In genomic region chr6:35044771-35045275, GRCh38 we compare ENCODE assay signal across 10 cellular contexts.
DNase-seq lines count a peak whose midpoint lies in the region; ATAC-seq and TF ChIP-seq lines count a peak whose summit lies in the region.
"Had no signal": no experiment of that assay in that cellular context is flagged by ENCODE, and none has a peak within 500 bp of the region (broad histone marks: within the 10 kb centered on the region; RNA-seq: fewer than 3 reads in every experiment).

No MANE protein-coding gene starts in this region.

- H4K20me1 ChIP-seq in BLaER1 treated with 17β-estradiol and CSF1 and Interleukin-3, amounts not matched to agents 10 nM and 100 nM = peaks cover 0 to 50% (median 0%) of the 10 kb centered on the region in 11 experiments; a peak in 3 of 22 replicates

- peak overlapping the region; percentile 71 to 92 (median 87) for H3K4me2 ChIP-seq in BLaER1 treated with 17β-estradiol and CSF1 and Interleukin-3, amounts not matched to agents 10 nM and 100 nM

- DNase-seq in NCI-H1092 (lab: John Stamatoyannopoulos, UW) = peak; percentile 11
- DNase-seq in coronary artery (ENCODE audit: low spot score) = no peak
- no peak for DNase-seq in SKM-1 treated with dmso at 0.1 percent for 144 hours (lab: John Stamatoyannopoulos, UW; ENCODE audit: unreplicated experiment)
- DNase-seq: activated naive CD8-positive, alpha-beta T cell treated with anti-CD3 and anti-CD28 coated beads, Interleukin-2, amount 50 U/mL, for 24 hours; natural killer cell had no signal

- H3K27me3 ChIP-seq in BLaER1 treated with 17β-estradiol and CSF1 and Interleukin-3, amounts not matched to agents 10 nM and 100 nM = no peaks in the 10 kb centered on the region
- H3K27me3 ChIP-seq in muscle layer of duodenum (ENCODE audit: low read depth, low read length) = no peaks in the 10 kb centered on the region

- H3K9me3 ChIP-seq in BLaER1 treated with 17β-estradiol and CSF1 and Interleukin-3, amounts not matched to agents 10 nM and 100 nM (replicated peaks in 1 of 11) = no peaks in the 10 kb centered on the region
- H3K9me3 ChIP-seq in muscle layer of duodenum (ENCODE audit: control insufficient read depth in 1 of 2, low read length in 2 of 2) = no peaks in the 10 kb centered on the region

- TF ChIP-seq CTCF in coronary artery (IDR thresholded peaks at IDR 0.05) = no peak

- peaks cover 0 to 41% (median 15%) of the 10 kb centered on the region in 11 experiments; a peak in 14 of 22 replicates for H3K36me3 ChIP-seq in BLaER1 treated with 17β-estradiol and CSF1 and Interleukin-3, amounts not matched to agents 10 nM and 100 nM
- no peaks in the 10 kb centered on the region for H3K36me3 ChIP-seq in muscle layer of duodenum (ENCODE audit: control insufficient read depth in 1 of 2, insufficient read depth in 2 of 2, low read length in 2 of 2)

- H3K4me3 ChIP-seq in BLaER1 treated with 17β-estradiol and CSF1 and Interleukin-3, amounts not matched to agents 10 nM and 100 nM = no peak overlapping the region
- no peak overlapping the region for H3K4me3 ChIP-seq in coronary artery
- no peak overlapping the region for H3K4me3 ChIP-seq in muscle layer of duodenum (ENCODE audit: low read depth in 1 of 2, low read length in 2 of 2)

- peaks cover 71 to 89% (median 84%) of the 10 kb centered on the region in 10 experiments for H3K4me1 ChIP-seq in BLaER1 treated with 17β-estradiol and CSF1 and Interleukin-3, amounts not matched to agents 10 nM and 100 nM
- H3K4me1 ChIP-seq in muscle layer of duodenum (ENCODE audit: control insufficient read depth in 1 of 2, insufficient read depth in 2 of 2, low read length in 2 of 2) = peaks cover 63 to 87% of the 10 kb centered on the region in 2 donors

- peak overlapping the region; percentile 62 to 94 (median 87) for H3K27ac ChIP-seq in BLaER1 treated with 17β-estradiol and CSF1 and Interleukin-3, amounts not matched to agents 10 nM and 100 nM
- H3K27ac ChIP-seq in coronary artery = peak overlapping the region; percentile 12 to 85
- peak overlapping the region; percentile 82 for H3K27ac ChIP-seq in muscle layer of duodenum (ENCODE audit: low read length)

- ATAC-seq in GM19351 (IDR thresholded peaks at IDR 0.05; ENCODE audit: unreplicated experiment) = no peak
- ATAC-seq in GM18873 (IDR thresholded peaks at IDR 0.05; ENCODE audit: low FRiP score, unreplicated experiment) = no peak
- ATAC-seq in HG03378 (IDR thresholded peaks at IDR 0.05; ENCODE audit: unreplicated experiment) = no peak
- ATAC-seq: activated naive CD8-positive, alpha-beta T cell treated with anti-CD3 and anti-CD28 coated beads, Interleukin-2, amount 50 U/mL, for 24 hours; natural killer cell had no signal

- peak overlapping the region; percentile 53 to 79 (median 62); a peak in 20 of 22 replicates for H3K9ac ChIP-seq in BLaER1 treated with 17β-estradiol and CSF1 and Interleukin-3, amounts not matched to agents 10 nM and 100 nM
